1 cellular context compared by ENCODE assay signal in the genomic region with DNA sequence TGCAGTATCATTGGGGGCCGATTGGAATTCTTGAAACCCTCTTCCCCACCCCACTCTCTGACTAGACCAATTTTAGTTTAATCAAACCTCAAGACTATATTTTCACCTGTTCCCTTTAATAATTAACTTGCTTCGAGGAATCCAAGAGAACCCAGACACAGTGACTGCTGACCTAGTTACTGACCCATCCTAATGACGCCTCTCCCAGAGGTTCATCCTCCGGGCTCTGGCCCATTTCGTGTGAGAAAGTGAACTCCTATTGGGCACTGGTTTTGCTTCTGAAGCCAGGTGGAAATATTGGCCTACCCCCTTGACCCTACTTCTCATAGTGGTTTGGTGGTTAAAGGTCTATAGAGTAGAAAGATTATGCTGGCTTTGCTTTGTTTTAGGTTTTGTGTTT.
TF ChIP-seq lines count a peak whose summit lies in the region.

No MANE protein-coding gene starts in this region.

TF ChIP-seq in HepG2, 621 proteins besides CTCF, POLR2A, EP300 and RAD21 (continued from another document):
- TF ChIP-seq ARID5B (CRISPR knock-in tag; IDR thresholded peaks at IDR 0.05) (0 out of 2 replicates have a peak, but pooled peaks have one; percentile 31), RARA (CRISPR knock-in tag; IDR thresholded peaks at IDR 0.05) (peak; percentile 83), HNF1A (IDR thresholded peaks at IDR 0.05; ENCODE audit: low read depth) (peak; percentile 56), HNF1A (CRISPR knock-in tag; IDR thresholded peaks at IDR 0.05; ENCODE audit: borderline replicate concordance) (no peak; the same call in 1 of the 2 replicates), PPARG (CRISPR knock-in tag; conservative IDR thresholded peaks at IDR 0.05) (peak; percentile 51; the same call in 1 of the 2 replicates), RXRB (CRISPR knock-in tag; IDR thresholded peaks at IDR 0.05; ENCODE audit: borderline replicate concordance) (peak; percentile 64; the same call in 1 of the 2 replicates)
